1 cellular context compared by ENCODE assay signal in the genomic region with DNA sequence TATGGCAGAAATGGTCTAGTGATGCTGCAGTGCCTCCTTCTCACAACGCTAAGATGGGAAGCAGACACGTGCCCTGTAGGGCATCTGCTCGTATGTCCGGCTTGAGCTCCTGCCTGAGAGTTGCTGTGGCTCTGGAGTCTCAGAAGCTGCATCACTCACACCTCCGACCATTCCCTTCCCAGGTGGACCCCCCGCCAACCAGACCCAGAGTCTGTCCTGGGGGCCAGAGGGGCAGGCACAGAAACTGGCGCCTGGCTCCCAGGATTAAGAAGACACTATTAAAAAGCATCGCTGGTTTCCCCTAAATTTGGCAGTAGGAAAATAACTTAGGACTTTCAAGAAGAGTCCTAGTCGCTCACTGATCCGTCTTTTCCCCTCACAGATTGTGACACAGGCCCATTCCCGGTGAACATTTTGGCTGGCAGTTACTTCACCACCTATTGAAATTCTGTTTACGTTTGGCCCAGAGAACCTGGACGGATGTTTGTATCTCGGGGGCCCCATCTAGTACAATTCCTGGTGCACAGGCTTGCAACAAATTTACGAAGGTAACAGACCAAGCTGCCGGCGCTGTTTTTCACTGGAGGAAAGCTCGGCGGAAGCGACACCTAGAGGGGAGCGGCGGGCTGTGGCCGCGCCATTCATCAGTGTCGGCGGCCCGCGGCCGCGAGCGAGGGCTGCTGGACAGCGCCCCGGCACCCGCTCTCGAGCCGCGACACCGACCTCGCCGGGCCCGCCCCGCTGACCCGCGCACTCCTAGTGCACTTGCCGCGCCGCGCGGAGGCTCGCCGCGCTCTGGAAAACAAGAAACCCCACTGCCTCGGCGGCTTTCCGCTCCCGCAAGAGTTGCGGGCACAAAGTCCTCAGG.
TF ChIP-seq lines count a peak whose summit lies in the region.

No MANE protein-coding gene starts in this region.

TF ChIP-seq in HEK293, 187 proteins besides CTCF, POLR2A, EP300 and RAD21 (continued from another document):
- TF ChIP-seq, protein P1, sequence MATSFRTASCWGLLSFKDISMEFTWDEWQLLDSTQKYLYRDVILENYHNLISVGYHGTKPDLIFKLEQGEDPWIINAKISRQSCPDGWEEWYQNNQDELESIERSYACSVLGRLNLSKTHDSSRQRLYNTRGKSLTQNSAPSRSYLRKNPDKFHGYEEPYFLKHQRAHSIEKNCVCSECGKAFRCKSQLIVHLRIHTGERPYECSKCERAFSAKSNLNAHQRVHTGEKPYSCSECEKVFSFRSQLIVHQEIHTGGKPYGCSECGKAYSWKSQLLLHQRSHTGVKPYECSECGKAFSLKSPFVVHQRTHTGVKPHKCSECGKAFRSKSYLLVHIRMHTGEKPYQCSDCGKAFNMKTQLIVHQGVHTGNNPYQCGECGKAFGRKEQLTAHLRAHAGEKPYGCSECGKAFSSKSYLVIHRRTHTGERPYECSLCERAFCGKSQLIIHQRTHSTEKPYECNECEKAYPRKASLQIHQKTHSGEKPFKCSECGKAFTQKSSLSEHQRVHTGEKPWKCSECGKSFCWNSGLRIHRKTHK (tag by site-specific recombination; IDR thresholded peaks at IDR 0.05), result no peak
- TF ChIP-seq ZNF146 (tag by site-specific recombination; IDR thresholded peaks at IDR 0.05), result no peak
- TF ChIP-seq ZNF114 (tag by site-specific recombination; IDR thresholded peaks at IDR 0.05), result no peak
- TF ChIP-seq, protein P2, sequence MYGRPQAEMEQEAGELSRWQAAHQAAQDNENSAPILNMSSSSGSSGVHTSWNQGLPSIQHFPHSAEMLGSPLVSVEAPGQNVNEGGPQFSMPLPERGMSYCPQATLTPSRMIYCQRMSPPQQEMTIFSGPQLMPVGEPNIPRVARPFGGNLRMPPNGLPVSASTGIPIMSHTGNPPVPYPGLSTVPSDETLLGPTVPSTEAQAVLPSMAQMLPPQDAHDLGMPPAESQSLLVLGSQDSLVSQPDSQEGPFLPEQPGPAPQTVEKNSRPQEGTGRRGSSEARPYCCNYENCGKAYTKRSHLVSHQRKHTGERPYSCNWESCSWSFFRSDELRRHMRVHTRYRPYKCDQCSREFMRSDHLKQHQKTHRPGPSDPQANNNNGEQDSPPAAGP (tag by site-specific recombination; IDR thresholded peaks at IDR 0.05), result no peak
